ENCODE assay signal across 15 cellular contexts in genomic region chr11:1832989-1833365, GRCh38. TPM values are rescaled to one million over a fixed set of nuclear protein-coding genes. Genes with fewer than 3 reads are reported as not detected.
DNase-seq lines count a peak whose midpoint lies in the region; ATAC-seq and TF ChIP-seq lines count a peak whose summit lies in the region.
"Had no signal": no experiment of that assay in that cellular context is flagged by ENCODE, and none has a peak within 500 bp of the region (broad histone marks: within the 10 kb centered on the region; RNA-seq: fewer than 3 reads in every experiment).

No MANE protein-coding gene starts in this region.

- H3K36me3 Mint-ChIP-seq in activated naive CD4-positive, alpha-beta T cell treated with anti-CD3 and anti-CD28 coated beads for 36 hours (ENCODE audit: low read depth) = no peaks in the 10 kb centered on the region
- H3K36me3 Mint-ChIP-seq: activated naive CD8-positive, alpha-beta T cell had no signal

- no peak overlapping the region for H2BK15ac ChIP-seq in mesenchymal stem cell (ENCODE audit: low read depth, poor library complexity, severe bottlenecking)

- H3K4me1 ChIP-seq in heart left ventricle = peaks cover 0 to 17% (median 9%) of the 10 kb centered on the region in 12 donors
- peaks cover 10 to 33% of the 10 kb centered on the region in 2 donors for H3K4me1 ChIP-seq in breast epithelium
- peaks cover 71% of the 10 kb centered on the region for H3K4me1 ChIP-seq in mesenchymal stem cell (ENCODE audit: control insufficient read depth, insufficient read depth, low read depth, low read length)
- H3K4me1 ChIP-seq in upper lobe of right lung = peaks cover 17% of the 10 kb centered on the region

- no peaks in the 10 kb centered on the region for H3K79me1 ChIP-seq in mesenchymal stem cell (replicated peaks; ENCODE audit: low read length, poor library complexity, severe bottlenecking)

- no peak overlapping the region for H3K9ac ChIP-seq in mesenchymal stem cell (ENCODE audit: low read length)

- DNase-seq in heart left ventricle = peak in 3 of 5 donors; percentile 16 to 47 (median 25)
- DNase-seq in cardiac septum (ENCODE audit: low spot score) = no peak
- no peak for DNase-seq in breast epithelium (ENCODE audit: low spot score in 2 of 2)
- no peak for DNase-seq in mesenchymal stem cell
- no peak for DNase-seq in upper lobe of right lung
- no peak for DNase-seq in cerebellum (ENCODE audit: low spot score)
- DNase-seq in activated naive CD4-positive, alpha-beta T cell treated with anti-CD3 and anti-CD28 coated beads for 36 hours = no peak
- DNase-seq in AML-193 (lab: John Stamatoyannopoulos, UW) = no peak
- DNase-seq: NCI-H1417 treated with DMSO at 0.1 percent for 48 hours had no signal

- no peak for TF ChIP-seq POLR2A in heart left ventricle (IDR thresholded peaks at IDR 0.05)
- TF ChIP-seq POLR2A in breast epithelium (IDR thresholded peaks at IDR 0.05) = no peak

- no peak overlapping the region for H2BK120ac ChIP-seq in mesenchymal stem cell (ENCODE audit: low read depth, low read length)

- TF ChIP-seq CTCF in heart left ventricle (IDR thresholded peaks at IDR 0.05) = no peak
- TF ChIP-seq CTCF in breast epithelium (IDR thresholded peaks at IDR 0.05) = no peak
- no peak for TF ChIP-seq CTCF in upper lobe of right lung (IDR thresholded peaks at IDR 0.05)

- H3K4ac ChIP-seq in mesenchymal stem cell (ENCODE audit: low read depth in 1 of 2, low read length in 2 of 2) = no peak overlapping the region

- H3K36me3 ChIP-seq in heart left ventricle (no peaks in the 10 kb centered on the region), breast epithelium (no peaks in the 10 kb centered on the region), mesenchymal stem cell (ENCODE audit: control insufficient read depth in 1 of 2, insufficient read depth in 2 of 2, low read depth in 1 of 2, low read length in 2 of 2) (no peaks in the 10 kb centered on the region), upper lobe of right lung (no peaks in the 10 kb centered on the region)

- peak overlapping the region in 1 of 2 experiments; percentile 64 for H2BK12ac ChIP-seq in mesenchymal stem cell (ENCODE audit: low read length in 2 of 2)

- H3K4me3 ChIP-seq in heart left ventricle (peak overlapping the region in 2 of 12 donors; percentile 18 to 34), breast epithelium (peak overlapping the region in 1 of 3 donors; percentile 9), mesenchymal stem cell (ENCODE audit: insufficient read depth in 1 of 2, low read depth in 1 of 2, low read length in 2 of 2) (no peak overlapping the region), upper lobe of right lung (no peak overlapping the region)

- no peak overlapping the region for H2BK5ac ChIP-seq in mesenchymal stem cell (ENCODE audit: low read depth, low read length, poor library complexity, severe bottlenecking)

- peaks cover 2% of the 10 kb centered on the region for H3K27me3 Mint-ChIP-seq in activated naive CD4-positive, alpha-beta T cell treated with anti-CD3 and anti-CD28 coated beads for 36 hours (ENCODE audit: low read depth)

- no peaks in the 10 kb centered on the region for H3K9me3 Mint-ChIP-seq in activated naive CD4-positive, alpha-beta T cell treated with anti-CD3 and anti-CD28 coated beads for 36 hours

- 71 to 80% (median 74%) methylated on average over 15 of the region's 15 CpGs for WGBS in heart left ventricle, 4 donors
- 74% methylated on average over 15 of the region's 15 CpGs for WGBS in mesenchymal stem cell

- no peak overlapping the region for H3K23ac ChIP-seq in mesenchymal stem cell (ENCODE audit: low read length in 2 of 2)

- no peak overlapping the region for H3K27ac Mint-ChIP-seq in activated naive CD4-positive, alpha-beta T cell treated with anti-CD3 and anti-CD28 coated beads for 36 hours
- H3K27ac Mint-ChIP-seq: activated naive CD8-positive, alpha-beta T cell had no signal

- no peak overlapping the region for H3K18ac ChIP-seq in mesenchymal stem cell (ENCODE audit: low read depth in 1 of 2, low read length in 2 of 2)

- no peak overlapping the region for H3K4me3 Mint-ChIP-seq in activated naive CD4-positive, alpha-beta T cell treated with anti-CD3 and anti-CD28 coated beads for 36 hours
- H3K4me3 Mint-ChIP-seq: activated naive CD8-positive, alpha-beta T cell had no signal

- no peaks in the 10 kb centered on the region for H3K9me3 ChIP-seq in heart left ventricle
- H3K9me3 ChIP-seq in breast epithelium = no peaks in the 10 kb centered on the region
- H3K9me3 ChIP-seq in mesenchymal stem cell (ENCODE audit: control insufficient read depth, low read length) = no peaks in the 10 kb centered on the region
- no peaks in the 10 kb centered on the region for H3K9me3 ChIP-seq in upper lobe of right lung

- H2AK5ac ChIP-seq in mesenchymal stem cell (ENCODE audit: low read length, severe bottlenecking) = no peak overlapping the region

- H3K4me2 ChIP-seq in mesenchymal stem cell (ENCODE audit: low read length, poor library complexity, severe bottlenecking) = no peak overlapping the region

- no peak for ATAC-seq in heart left ventricle
- no peak for ATAC-seq in upper lobe of right lung

- H3K27me3 ChIP-seq in heart left ventricle = peaks cover 0 to 18% (median 0%) of the 10 kb centered on the region in 9 donors
- H3K27me3 ChIP-seq in breast epithelium = no peaks in the 10 kb centered on the region
- H3K27me3 ChIP-seq in mesenchymal stem cell (ENCODE audit: control insufficient read depth in 1 of 2, insufficient read depth in 1 of 2, low read length in 2 of 2) = peaks cover 0 to 45% of the 10 kb centered on the region in 2 experiments
- H3K27me3 ChIP-seq in upper lobe of right lung = no peaks in the 10 kb centered on the region

- intact Hi-C loops in heart left ventricle (cut with DNase I) (loop anchor here (1.0 to 5.0 kb wide), 10 partner anchors 138 to 319 kb away; no protein-coding TSS in a partner anchor), cardiac septum (cut with DNase I) (loop anchor here (1.0 to 2.0 kb wide), 2 partner anchors 139 to 180 kb away; no protein-coding TSS in a partner anchor), breast epithelium (cut with DNase I; ENCODE audit: low total_unique reads) (loop anchor here (2.0 to 10.0 kb wide), 2 partner anchors 140 to 322 kb away; no protein-coding TSS in a partner anchor), upper lobe of right lung (cut with DNase I) (no loop called here)
- intact Hi-C loops in activated naive CD4-positive, alpha-beta T cell treated with anti-CD3 and anti-CD28 coated beads for 36 hours (cut with micrococcal nuclease) = loop anchor here (1.0 to 10.0 kb wide), 4 partner anchors 52 to 180 kb away; no protein-coding TSS in a partner anchor

- peak overlapping the region; percentile 52 for H4K8ac ChIP-seq in mesenchymal stem cell (ENCODE audit: low read length)

- no peak overlapping the region for H3K27ac ChIP-seq in heart left ventricle
- peak overlapping the region; percentile 70 to 85 for H3K27ac ChIP-seq in breast epithelium
- H3K27ac ChIP-seq in mesenchymal stem cell (ENCODE audit: low read length, poor library complexity, severe bottlenecking) = no peak overlapping the region
- H3K27ac ChIP-seq in upper lobe of right lung = peak overlapping the region; percentile 55

- no peaks in the 10 kb centered on the region for H3K4me1 Mint-ChIP-seq in activated naive CD4-positive, alpha-beta T cell treated with anti-CD3 and anti-CD28 coated beads for 36 hours (ENCODE audit: low read depth)

- CTCF ChIA-PET in activated naive CD4-positive, alpha-beta T cell treated with anti-CD3 and anti-CD28 coated beads for 36 hours (lab: Charles Lee) = interaction anchor here (0.5 to 7.8 kb wide), 39 partner anchors 10 to 324 kb away, joined by 3 to 232 read pairs (median 5); partner anchors contain the start of genes DUSP8, KRTAP5-6, LSP1 and TNNT3

- H4K91ac ChIP-seq in mesenchymal stem cell (ENCODE audit: low read length) = no peak overlapping the region

- H2AFZ ChIP-seq in mesenchymal stem cell (ENCODE audit: low read depth, low read length) = no peak overlapping the region

- H3K14ac ChIP-seq in mesenchymal stem cell (ENCODE audit: low read length in 2 of 2) = no peak overlapping the region

RNA-seq across cellular contexts. Expression of gene SYT8, which starts 1.8 kb away (rescaled TPM):
- not detected for total RNA-seq in heart left ventricle
- polyA plus RNA-seq in heart left ventricle = under 1 TPM in 1 of 2 donors, not detected in 1; 0.08 TPM
- not detected for total RNA-seq in cardiac septum
- total RNA-seq in breast epithelium = 10 to 100 TPM in 2 of 3 donors, not detected in 1; 10.7 to 12.1 TPM
- not detected for polyA plus RNA-seq in mesenchymal stem cell (2013, experiment 1 of 2)
- not detected for polyA plus RNA-seq in mesenchymal stem cell (2013, experiment 2 of 2)
- total RNA-seq in upper lobe of right lung = 12.5 TPM
- not detected for total RNA-seq in cerebellum
- not detected for total RNA-seq in activated naive CD4-positive, alpha-beta T cell treated with anti-CD3 and anti-CD28 coated beads for 36 hours
- total RNA-seq: glomerular endothelial cell; pulmonary artery endothelial cell; T-helper 1 cell treated with Interleukin-12 subunit alpha and Interleukin-12 subunit beta and Interleukin-4 antibody, amounts not matched to agents 30 ng/mL and 1 ng/mL, for 36 hours had no signal

RNA-seq across cellular contexts. Expression of gene TNNI2, which starts 5.8 kb away (rescaled TPM):
- total RNA-seq in heart left ventricle (1 to 10 TPM in 1 of 9 donors, under 1 TPM in 1, not detected in 7; 0.72 to 3.3 TPM), cardiac septum (0.78 TPM), breast epithelium (1 to 10 TPM in 2 of 3 donors, not detected in 1; 1.6 to 5.6 TPM), upper lobe of right lung (6.9 TPM), cerebellum (not detected)
- polyA plus RNA-seq in heart left ventricle = under 1 TPM in 1 of 2 donors, not detected in 1; 0.22 TPM
- not detected for polyA plus RNA-seq in mesenchymal stem cell (2013, experiment 1 of 2)
- 0.07 TPM for polyA plus RNA-seq in mesenchymal stem cell (2013, experiment 2 of 2)
- total RNA-seq in activated naive CD4-positive, alpha-beta T cell treated with anti-CD3 and anti-CD28 coated beads for 36 hours = not detected
- total RNA-seq: glomerular endothelial cell; kidney epithelial cell; pulmonary artery endothelial cell; T-helper 1 cell treated with Interleukin-12 subunit alpha and Interleukin-12 subunit beta and Interleukin-4 antibody, amounts not matched to agents 30 ng/mL and 1 ng/mL, for 36 hours had no signal

RNA-seq across cellular contexts. Expression of gene LSP1, which starts 19.9 kb away (rescaled TPM):
- total RNA-seq in heart left ventricle = 10 to 100 TPM; 11.4 to 86.8 (median 16.4) TPM
- 10 to 100 TPM; 10.0 to 20.6 TPM for polyA plus RNA-seq in heart left ventricle
- total RNA-seq in cardiac septum = 35.1 TPM
- total RNA-seq in breast epithelium = 10 to 100 TPM; 21.4 to 36.0 (median 23.6) TPM
- polyA plus RNA-seq in mesenchymal stem cell (2013, experiment 1 of 2) = 1.3 TPM
- 1.3 TPM for polyA plus RNA-seq in mesenchymal stem cell (2013, experiment 2 of 2)
- total RNA-seq in upper lobe of right lung = 78.2 TPM
- 0.82 TPM for total RNA-seq in cerebellum
- 10 to 100 TPM; 42.4 to 42.9 TPM for total RNA-seq in activated naive CD4-positive, alpha-beta T cell treated with anti-CD3 and anti-CD28 coated beads for 36 hours
- total RNA-seq: kidney epithelial cell, pulmonary artery endothelial cell had no signal

RNA-seq across cellular contexts. Expression of gene PRR33, which starts 58.7 kb away (rescaled TPM):
- total RNA-seq in heart left ventricle (1 to 10 TPM in 8 of 9 donors, under 1 TPM in 1; 0.81 to 5.1 (median 2.4) TPM), cardiac septum (0.75 TPM), breast epithelium (not detected), upper lobe of right lung (not detected), cerebellum (not detected)
- polyA plus RNA-seq in heart left ventricle = 1 to 10 TPM in 1 of 2 donors, under 1 TPM in 1; 0.08 to 4.6 TPM
- polyA plus RNA-seq in mesenchymal stem cell (2013, experiment 1 of 2) = not detected
- polyA plus RNA-seq in mesenchymal stem cell (2013, experiment 2 of 2) = not detected
- total RNA-seq in activated naive CD4-positive, alpha-beta T cell treated with anti-CD3 and anti-CD28 coated beads for 36 hours = under 1 TPM; 0.07 to 0.12 TPM
- total RNA-seq: glomerular endothelial cell; kidney epithelial cell; pulmonary artery endothelial cell; T-helper 1 cell treated with Interleukin-12 subunit alpha and Interleukin-12 subunit beta and Interleukin-4 antibody, amounts not matched to agents 30 ng/mL and 1 ng/mL, for 36 hours; ureter had no signal

Comparison
In these comparisons a context has a peak if more than half of its experiments do, and no peak if none do; other contexts are left out.
1. DNase-seq: peak in heart left ventricle (3 of 5); none in cardiac septum (single experiment), breast epithelium (0 of 2), mesenchymal stem cell (single experiment), upper lobe of right lung (single experiment), cerebellum (single experiment), activated naive CD4-positive, alpha-beta T cell treated with anti-CD3 and anti-CD28 coated beads for 36 hours (single experiment) and AML-193 (0 of 2).
2. H3K27ac ChIP-seq: peak in breast epithelium (2 of 2) and upper lobe of right lung (single experiment); none in heart left ventricle (0 of 12) and mesenchymal stem cell (single experiment).